Comparison of ENCODE assay signal across 22 cellular contexts in the genomic region with DNA sequence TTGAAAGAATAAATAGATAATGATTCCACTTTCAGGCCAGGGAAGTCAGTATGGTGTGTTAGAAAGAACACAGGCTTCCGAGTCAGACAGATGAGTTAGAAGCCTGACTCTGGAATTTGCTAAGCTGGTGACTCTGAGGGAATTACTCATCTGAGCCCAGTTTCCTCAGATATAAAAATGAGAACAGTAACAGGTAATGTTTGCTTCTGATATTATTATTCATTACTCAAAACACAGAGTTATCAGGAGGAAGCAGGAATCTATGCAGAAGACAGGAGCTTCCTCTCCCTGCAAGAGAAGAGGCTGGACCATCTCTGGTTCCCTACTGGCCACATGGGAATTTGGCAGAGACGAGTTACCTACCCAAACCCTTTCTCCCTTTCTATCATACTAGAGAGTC.
"Had no signal": no experiment of that assay in that cellular context is flagged by ENCODE, and none has a peak within 500 bp of the region (broad histone marks: within the 10 kb centered on the region; RNA-seq: fewer than 3 reads in every experiment).

No MANE protein-coding gene starts in this region.

- ATAC-seq: activated CD4-positive, CD25-positive, alpha-beta regulatory T cell treated with anti-CD3 and anti-CD28 coated beads, Interleukin-2, amount 50 U/mL, for 24 hours; activated CD8-positive, alpha-beta memory T cell treated with anti-CD3 and anti-CD28 coated beads, Interleukin-2, amount 10 ng/mL, durations not matched to agents 7 days and 5 days; activated T-cell treated with anti-CD3 and anti-CD28 coated beads, Interleukin-2, amount 50 U/mL, for 4 hours; activated T-helper 17 cell treated with anti-CD3 and anti-CD28 coated beads, Interleukin-2, amount 50 U/mL, for 72 hours; SK-N-SH treated with all-trans-retinoic acid at 6 μM for 48 hours had no signal

- H3K36me3 ChIP-seq: SJSA1 had no signal

- H3K27ac ChIP-seq: KMS-11, SJSA1 had no signal

- DNase-seq: activated CD4-positive, alpha-beta T cell treated with anti-CD3 and anti-CD28 coated beads for 4 hours; activated CD8-positive, alpha-beta memory T cell treated with anti-CD3 and anti-CD28 coated beads, Interleukin-2, amount 10 ng/mL, durations not matched to agents 7 days and 5 days; activated gamma-delta T cell treated with Interleukin-2 at 50 U/mL for 16 hours; activated naive CD4-positive, alpha-beta T cell treated with anti-CD3 and anti-CD28 coated beads, Interleukin-2, amount 10 ng/mL, durations not matched to agents 7 days and 5 days; activated naive CD8-positive, alpha-beta T cell treated with anti-CD3 and anti-CD28 coated beads for 36 hours; activated T-cell treated with anti-CD3 and anti-CD28 coated beads, Interleukin-2, amount 50 U/mL, for 4 hours; anterior cingulate cortex; caudate nucleus; MM.1S; NCI-H146; NCI-H2029 treated with DMSO at 0.1 percent for 48 hours; NCI-H345; NCI-H510A; NCI-H69; NK-92 treated with Interleukin-12 subunit alpha and Interleukin-12 subunit beta, amount 100 ng/mL, for 24 hours; SHP77 had no signal

- H3K27me3 ChIP-seq: SJSA1 had no signal

- H3K9me3 ChIP-seq: SJSA1 had no signal

- H3K4me2 ChIP-seq: KMS-11 had no signal

- H3K4me1 ChIP-seq: SJSA1 had no signal

- H3K4me3 ChIP-seq: SJSA1 had no signal

- FAIRE-seq: RCC 7860 had no signal

- H3K9ac ChIP-seq: KMS-11 had no signal
